ENCODE assay signal across 9 cellular contexts in genomic region chr19:17860331-17860992, GRCh38. TPM values are rescaled to one million over a fixed set of nuclear protein-coding genes. Genes with fewer than 3 reads are reported as not detected.
DNase-seq lines count a peak whose midpoint lies in the region; ATAC-seq lines count a peak whose summit lies in the region.
"Had no signal": no experiment of that assay in that cellular context is flagged by ENCODE, and none has a peak within 500 bp of the region (broad histone marks: within the 10 kb centered on the region; RNA-seq: fewer than 3 reads in every experiment).

No MANE protein-coding gene starts in this region.

- intact Hi-C loops in activated CD4-positive, alpha-beta T cell treated with anti-CD3 and anti-CD28 coated beads, Interleukin-2, amount 10 ng/mL, durations not matched to agents 24 days and 14 days (cut with micrococcal nuclease): no loop called here

- H3K36me3 Mint-ChIP-seq in activated CD4-positive, alpha-beta T cell treated with anti-CD3 and anti-CD28 coated beads, Interleukin-2, amount 10 ng/mL, durations not matched to agents 24 days and 14 days (ENCODE audit: low read depth): peaks cover 54% of the 10 kb centered on the region
- peaks cover 61% of the 10 kb centered on the region for H3K36me3 Mint-ChIP-seq in activated T-helper 17 cell treated with anti-CD3 and anti-CD28 coated beads, Interleukin-2, amount 50 U/mL, for 72 hours (ENCODE audit: low read depth)

- DNase-seq in activated CD4-positive, alpha-beta T cell treated with anti-CD3 and anti-CD28 coated beads, Interleukin-2, amount 10 ng/mL, durations not matched to agents 24 days and 14 days: peak; percentile 61
- DNase-seq in activated CD4-positive, alpha-beta T cell treated with anti-CD3 and anti-CD28 coated beads for 4 hours: no peak
- DNase-seq in islet precursor cell (peak; percentile 35), substantia nigra (lab: John Stamatoyannopoulos, UW) (no peak), DMS153 treated with DMSO at 0.1 percent for 48 hours (lab: John Stamatoyannopoulos, UW; ENCODE audit: unreplicated experiment) (no peak)

- no peak for ATAC-seq in activated T-helper 17 cell treated with anti-CD3 and anti-CD28 coated beads, Interleukin-2, amount 50 U/mL, for 72 hours (replicated peaks)
- no peak for ATAC-seq in HG03139 (IDR thresholded peaks at IDR 0.05; ENCODE audit: unreplicated experiment)
- no peak for ATAC-seq in HG02588 (IDR thresholded peaks at IDR 0.05; ENCODE audit: unreplicated experiment)

- H3K27ac ChIP-seq in substantia nigra (ENCODE audit: low read depth, low read length, poor library complexity, severe bottlenecking): peak overlapping the region; percentile 75

- no peaks in the 10 kb centered on the region for H3K9me3 Mint-ChIP-seq in activated CD4-positive, alpha-beta T cell treated with anti-CD3 and anti-CD28 coated beads, Interleukin-2, amount 10 ng/mL, durations not matched to agents 24 days and 14 days
- no peaks in the 10 kb centered on the region for H3K9me3 Mint-ChIP-seq in activated T-helper 17 cell treated with anti-CD3 and anti-CD28 coated beads, Interleukin-2, amount 50 U/mL, for 72 hours

- peaks cover 26% of the 10 kb centered on the region for H3K4me1 Mint-ChIP-seq in activated CD4-positive, alpha-beta T cell treated with anti-CD3 and anti-CD28 coated beads, Interleukin-2, amount 10 ng/mL, durations not matched to agents 24 days and 14 days
- peaks cover 19% of the 10 kb centered on the region for H3K4me1 Mint-ChIP-seq in activated T-helper 17 cell treated with anti-CD3 and anti-CD28 coated beads, Interleukin-2, amount 50 U/mL, for 72 hours

- H3K4me3 Mint-ChIP-seq in activated CD4-positive, alpha-beta T cell treated with anti-CD3 and anti-CD28 coated beads, Interleukin-2, amount 10 ng/mL, durations not matched to agents 24 days and 14 days: peak overlapping the region; percentile 94
- H3K4me3 Mint-ChIP-seq in activated T-helper 17 cell treated with anti-CD3 and anti-CD28 coated beads, Interleukin-2, amount 50 U/mL, for 72 hours: peak overlapping the region; percentile 96

- peak overlapping the region; percentile 98 for H3K27ac Mint-ChIP-seq in activated CD4-positive, alpha-beta T cell treated with anti-CD3 and anti-CD28 coated beads, Interleukin-2, amount 10 ng/mL, durations not matched to agents 24 days and 14 days
- H3K27ac Mint-ChIP-seq in activated T-helper 17 cell treated with anti-CD3 and anti-CD28 coated beads, Interleukin-2, amount 50 U/mL, for 72 hours: peak overlapping the region; percentile 99

- H3K27me3 Mint-ChIP-seq in activated CD4-positive, alpha-beta T cell treated with anti-CD3 and anti-CD28 coated beads, Interleukin-2, amount 10 ng/mL, durations not matched to agents 24 days and 14 days: no peaks in the 10 kb centered on the region
- H3K27me3 Mint-ChIP-seq in activated T-helper 17 cell treated with anti-CD3 and anti-CD28 coated beads, Interleukin-2, amount 50 U/mL, for 72 hours: no peaks in the 10 kb centered on the region

RNA-seq across cellular contexts. Expression of gene RPL18A, which starts 0.8 kb away (rescaled TPM):
- total RNA-seq in activated CD4-positive, alpha-beta T cell treated with anti-CD3 and anti-CD28 coated beads, Interleukin-2, amount 10 ng/mL, durations not matched to agents 24 days and 14 days: 2,698 and 2,718 TPM in 2 replicates
- 1,000 to 10,000 TPM; 2,920 to 3,543 TPM for total RNA-seq in activated T-helper 17 cell treated with anti-CD3 and anti-CD28 coated beads, Interleukin-2, amount 50 U/mL, for 72 hours

RNA-seq across cellular contexts. Expression of gene SLC5A5, which starts 11.3 kb away (rescaled TPM):
- total RNA-seq in activated CD4-positive, alpha-beta T cell treated with anti-CD3 and anti-CD28 coated beads, Interleukin-2, amount 10 ng/mL, durations not matched to agents 24 days and 14 days: 1.1 and 1.5 TPM in 2 replicates
- total RNA-seq in activated T-helper 17 cell treated with anti-CD3 and anti-CD28 coated beads, Interleukin-2, amount 50 U/mL, for 72 hours: 1 to 10 TPM in 1 of 2 donors, under 1 TPM in 1; 0.65 to 1.4 TPM
- total RNA-seq: subcutaneous adipose tissue had no signal

RNA-seq across cellular contexts. Expression of gene JAK3, which starts 12.7 kb away (rescaled TPM):
- 226 and 239 TPM in 2 replicates for total RNA-seq in activated CD4-positive, alpha-beta T cell treated with anti-CD3 and anti-CD28 coated beads, Interleukin-2, amount 10 ng/mL, durations not matched to agents 24 days and 14 days
- 100 to 1,000 TPM; 186 to 250 TPM for total RNA-seq in activated T-helper 17 cell treated with anti-CD3 and anti-CD28 coated beads, Interleukin-2, amount 50 U/mL, for 72 hours

RNA-seq across cellular contexts. Expression of gene INSL3, which starts 39.1 kb away (rescaled TPM):
- total RNA-seq in activated CD4-positive, alpha-beta T cell treated with anti-CD3 and anti-CD28 coated beads, Interleukin-2, amount 10 ng/mL, durations not matched to agents 24 days and 14 days: 5.9 and 8.7 TPM in 2 replicates
- 1 to 10 TPM; 7.6 to 8.3 TPM for total RNA-seq in activated T-helper 17 cell treated with anti-CD3 and anti-CD28 coated beads, Interleukin-2, amount 50 U/mL, for 72 hours
- total RNA-seq: subcutaneous adipose tissue had no signal

Comparison
In these comparisons a context has a peak if more than half of its experiments do, and no peak if none do; other contexts are left out.
1. DNase-seq: peak in activated CD4-positive, alpha-beta T cell treated with anti-CD3 and anti-CD28 coated beads, Interleukin-2, amount 10 ng/mL, durations not matched to agents 24 days and 14 days (single experiment) and islet precursor cell (single experiment); none in activated CD4-positive, alpha-beta T cell treated with anti-CD3 and anti-CD28 coated beads for 4 hours (0 of 2), substantia nigra (0 of 49) and DMS153 treated with DMSO at 0.1 percent for 48 hours (single experiment).